ENCODE assay signal across 8 cellular contexts in genomic region chr9:113468-114266, GRCh38. TPM values are rescaled to one million over a fixed set of nuclear protein-coding genes. Genes with fewer than 3 reads are reported as not detected.
A peak's percentile ranks its signal among the peaks of the same experiment; 100 is the strongest.
DNase-seq lines count a peak whose midpoint lies in the region; ATAC-seq and TF ChIP-seq lines count a peak whose summit lies in the region.
"Not testable (repeated sequence)": the region's sequence is repeated elsewhere in the genome, so short reads cannot be mapped to it uniquely, and the experiment has no call there.

No MANE protein-coding gene starts in this region.

- not testable (repeated sequence) for H2AFZ ChIP-seq in osteoblast (ENCODE audit: low read length)

- H3K36me3 Mint-ChIP-seq in activated T-cell treated with anti-CD3 and anti-CD28 coated beads, Interleukin-2, amount 50 U/mL, for 4 hours (ENCODE audit: insufficient read depth); effector memory CD8-positive, alpha-beta T cell (ENCODE audit: insufficient read depth): not testable (repeated sequence)

- H3K9me3 ChIP-seq in iPS-20b (ENCODE audit: insufficient read depth, low read depth, low read length); osteoblast (ENCODE audit: low read depth, low read length); tibial nerve: not testable (repeated sequence)

- H3K4me1 ChIP-seq in iPS-20b (ENCODE audit: insufficient read depth, low read length); osteoblast (ENCODE audit: insufficient read depth, low read length): not testable (repeated sequence)
- H3K4me1 ChIP-seq in tibial nerve, result peaks cover 0 to 36% (median 15%) of the 10 kb centered on the region in 4 donors

- TF ChIP-seq EP300 in tibial nerve (IDR thresholded peaks at IDR 0.05), result not testable (repeated sequence)

- not testable (repeated sequence) for H3K27ac ChIP-seq in iPS-20b (ENCODE audit: low read length); osteoblast (ENCODE audit: low read depth, low read length); tibial nerve

- not testable (repeated sequence) for H3K79me2 ChIP-seq in osteoblast (ENCODE audit: insufficient read depth, low read length)

- 1% methylated on average over 83 to 92 of the region's 111 CpGs for WGBS in tibial nerve, 2 donors

- not testable (repeated sequence) for H3K36me3 ChIP-seq in iPS-20b (ENCODE audit: insufficient read depth, low read depth, low read length); osteoblast (ENCODE audit: insufficient read depth, low read length); tibial nerve

- not testable (repeated sequence) for H3K9me3 Mint-ChIP-seq in activated T-cell treated with anti-CD3 and anti-CD28 coated beads, Interleukin-2, amount 50 U/mL, for 4 hours; effector memory CD8-positive, alpha-beta T cell

- CTCF ChIA-PET in GM10248 (lab: Yijun Ruan, JAX); HEK293T (lab: Yijun Ruan, JAX): not testable (repeated sequence)

- H3K9ac ChIP-seq in iPS-20b (ENCODE audit: low read depth, low read length), result not testable (repeated sequence)

- not testable (repeated sequence) for H3K27ac Mint-ChIP-seq in effector memory CD8-positive, alpha-beta T cell

- POLR2A ChIA-PET in GM10248 (lab: Yijun Ruan, JAX); HEK293T (lab: Yijun Ruan, JAX): not testable (repeated sequence)

- H3K4me3 Mint-ChIP-seq in activated T-cell treated with anti-CD3 and anti-CD28 coated beads, Interleukin-2, amount 50 U/mL, for 4 hours, result peak overlapping the region; percentile 75
- H3K4me3 Mint-ChIP-seq in effector memory CD8-positive, alpha-beta T cell, result peak overlapping the region; percentile 56 to 60

- H3K27me3 Mint-ChIP-seq in activated T-cell treated with anti-CD3 and anti-CD28 coated beads, Interleukin-2, amount 50 U/mL, for 4 hours (ENCODE audit: low read depth), result peaks cover 42% of the 10 kb centered on the region
- peaks cover 36 to 55% of the 10 kb centered on the region in 2 donors for H3K27me3 Mint-ChIP-seq in effector memory CD8-positive, alpha-beta T cell

- not testable (repeated sequence) for H4K20me1 ChIP-seq in osteoblast (ENCODE audit: insufficient read depth, low read length)

- H3K4me1 Mint-ChIP-seq in activated T-cell treated with anti-CD3 and anti-CD28 coated beads, Interleukin-2, amount 50 U/mL, for 4 hours (ENCODE audit: low read depth), result peaks cover 20% of the 10 kb centered on the region
- H3K4me1 Mint-ChIP-seq in effector memory CD8-positive, alpha-beta T cell (ENCODE audit: low read depth in 2 of 2), result peaks cover 10 to 20% of the 10 kb centered on the region in 2 donors

- peaks cover 96% of the 10 kb centered on the region for H3K27me3 ChIP-seq in iPS-20b (ENCODE audit: insufficient read depth, low read length)
- H3K27me3 ChIP-seq in osteoblast (ENCODE audit: insufficient read depth, low read length), result peaks cover 51% of the 10 kb centered on the region
- H3K27me3 ChIP-seq in tibial nerve, result peaks cover 2 to 79% of the 10 kb centered on the region in 2 donors

- peak; percentile 72 to 74 for ATAC-seq in activated T-cell treated with anti-CD3 and anti-CD28 coated beads, Interleukin-2, amount 50 U/mL, for 4 hours
- ATAC-seq in effector memory CD8-positive, alpha-beta T cell (replicated peaks), result peak; percentile 73

- not testable (repeated sequence) for TF ChIP-seq CTCF in GM10248 (IDR thresholded peaks at IDR 0.05; ENCODE audit: control extremely low read depth, extremely low read depth, low read depth, missing control alignments); osteoblast (IDR thresholded peaks at IDR 0.05; ENCODE audit: extremely low read depth, low read depth, low read length); tibial nerve (IDR thresholded peaks at IDR 0.05)

- TF ChIP-seq POLR2A in tibial nerve (IDR thresholded peaks at IDR 0.05), result not testable (repeated sequence)

- H3K4me3 ChIP-seq in iPS-20b (ENCODE audit: low read length) (peak overlapping the region; percentile 35; the same call in 1 of the 2 replicates), osteoblast (ENCODE audit: insufficient read depth, low read length) (peak overlapping the region; percentile 46), tibial nerve (peak overlapping the region; percentile 24 to 53 (median 33))

- peak overlapping the region; percentile 70 for H3K4me2 ChIP-seq in osteoblast (ENCODE audit: insufficient read depth, low read length)

- DNase-seq in GM10248 (ENCODE audit: extremely low spot score), result peak; percentile 29
- peak; percentile 6 for DNase-seq in HEK293T (ENCODE audit: extremely low spot score)
- DNase-seq in NCI-H2196 (lab: John Stamatoyannopoulos, UW; ENCODE audit: unreplicated experiment), result peak; percentile 41
- not testable (repeated sequence) for DNase-seq in activated T-cell treated with anti-CD3 and anti-CD28 coated beads, Interleukin-2, amount 50 U/mL, for 4 hours; effector memory CD8-positive, alpha-beta T cell; tibial nerve (ENCODE audit: low spot score in 2 of 2)
- DNase-seq in osteoblast (ENCODE audit: insufficient read length, low spot score, missing footprints), result peak; percentile 51

RNA-seq across cellular contexts. Expression of gene FOXD4, which starts 4.5 kb away (rescaled TPM):
- total RNA-seq in activated T-cell treated with anti-CD3 and anti-CD28 coated beads, Interleukin-2, amount 50 U/mL, for 4 hours, result under 1 TPM in 2 of 3 donors, not detected in 1; 0.10 to 0.16 TPM
- 0.29 and 0.36 TPM in 2 replicates for total RNA-seq in osteoblast
- total RNA-seq in tibial nerve, result not detected
